Comparison of ENCODE assay signal across 17 cellular contexts in the genomic region with DNA sequence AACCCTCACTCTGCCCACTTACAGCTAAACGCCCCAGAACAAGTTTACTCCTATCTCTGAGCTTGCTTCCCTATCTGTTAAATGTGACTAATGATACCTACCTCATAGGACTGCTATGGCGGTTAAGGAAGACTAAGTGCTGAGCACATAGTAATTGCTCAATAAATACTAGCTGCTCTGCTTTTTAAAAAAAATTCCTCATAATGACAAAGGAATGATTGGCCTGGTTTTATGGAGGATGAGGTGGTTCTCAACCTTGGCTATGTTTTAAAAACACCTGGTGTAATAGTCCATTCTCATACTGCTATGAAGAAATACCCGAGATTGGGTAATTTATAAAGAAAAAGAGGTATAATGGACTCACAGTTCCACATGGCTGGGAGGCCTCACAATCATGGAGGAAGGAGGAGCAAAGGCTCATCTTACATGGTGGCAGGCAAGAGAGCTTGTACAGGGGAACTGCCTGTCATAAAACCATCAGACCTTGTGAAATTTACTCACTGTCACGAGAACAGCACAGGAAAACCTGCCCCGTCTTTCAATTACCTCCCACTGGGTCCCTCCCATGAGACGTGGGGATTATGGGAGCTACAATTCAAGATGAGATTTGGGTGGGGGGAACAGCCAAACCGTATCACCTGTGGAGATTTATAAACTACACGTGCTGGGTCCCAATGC.
A peak's percentile ranks its signal among the peaks of the same experiment; 100 is the strongest.
DNase-seq lines count a peak whose midpoint lies in the region; ATAC-seq and TF ChIP-seq lines count a peak whose summit lies in the region.
"Had no signal": no experiment of that assay in that cellular context is flagged by ENCODE, and none has a peak within 500 bp of the region (broad histone marks: within the 10 kb centered on the region; RNA-seq: fewer than 3 reads in every experiment).

No MANE protein-coding gene starts in this region.

- no peak overlapping the region for H3K14ac ChIP-seq in trophoblast cell (ENCODE audit: low read length)

- H2BK12ac ChIP-seq in trophoblast cell (ENCODE audit: low read length), result no peak overlapping the region

- POLR2A ChIA-PET in naive thymus-derived CD8-positive, alpha-beta T cell (lab: Charles Lee), result no interaction called here

- no peak overlapping the region for H3K23ac ChIP-seq in trophoblast cell (ENCODE audit: low read length)

- no peaks in the 10 kb centered on the region for H4K20me1 ChIP-seq in GM23338 (replicated peaks; ENCODE audit: insufficient read depth)

- H3K79me2 ChIP-seq in GM23338 (replicated peaks; ENCODE audit: insufficient read depth), result no peaks in the 10 kb centered on the region
- H3K79me2 ChIP-seq in trophoblast cell (ENCODE audit: control insufficient read depth, insufficient read depth, low read length, poor library complexity), result no peaks in the 10 kb centered on the region

- H3K9me3 ChIP-seq in trophoblast cell (ENCODE audit: insufficient read depth, low read depth, low read length), result no peaks in the 10 kb centered on the region
- no peaks in the 10 kb centered on the region for H3K9me3 ChIP-seq in T-helper 17 cell (ENCODE audit: control insufficient read depth, low read length, poor library complexity, severe bottlenecking)
- H3K9me3 ChIP-seq: HAP-1, Peyer's patch had no signal

- H2BK120ac ChIP-seq in trophoblast cell (ENCODE audit: insufficient read depth, low read length, poor library complexity), result no peak overlapping the region

- DNase-seq in GM23338 (ENCODE audit: low spot score) (no peak), NCI-H226 (peak; percentile 36), foreskin keratinocyte (peak; percentile 30 to 32), trophoblast cell (peak; percentile 33 to 80), T-helper 17 cell (no peak)
- DNase-seq in activated naive CD4-positive, alpha-beta T cell (lab: John Stamatoyannopoulos, UW), result no peak
- DNase-seq in naive thymus-derived CD8-positive, alpha-beta T cell, result no peak
- DNase-seq: CD8-positive, alpha-beta memory T cell; NCI-H1048; NCI-H146; NCI-H2107; NCI-H446; Peyer's patch; SHP77 treated with DMSO at 0.1 percent for 48 hours had no signal

- WGBS in trophoblast cell (ENCODE audit: extremely low coverage, insufficient coverage, insufficient read length), result no CpG with 5 or more reads among the region's 8 CpGs

- H3K79me1 ChIP-seq in trophoblast cell (ENCODE audit: low read length), result no peaks in the 10 kb centered on the region

- no peak overlapping the region for H3K27ac ChIP-seq in GM23338 (ENCODE audit: low read depth)
- no peak overlapping the region for H3K27ac ChIP-seq in foreskin keratinocyte
- H3K27ac ChIP-seq in trophoblast cell (ENCODE audit: low read depth, low read length), result no peak overlapping the region
- H3K27ac ChIP-seq: BLaER1, Peyer's patch had no signal

- H3K18ac ChIP-seq in trophoblast cell (ENCODE audit: low read length), result no peak overlapping the region

- no peak overlapping the region for H2AK5ac ChIP-seq in trophoblast cell (ENCODE audit: low read length)

- H2AFZ ChIP-seq in GM23338 (peak overlapping the region; percentile 63; the same call in 1 of the 2 replicates), trophoblast cell (ENCODE audit: insufficient read depth, low read length, poor library complexity) (no peak overlapping the region)

- H3K4me1 ChIP-seq in GM23338 (ENCODE audit: insufficient read depth) (peaks cover 40% of the 10 kb centered on the region), foreskin keratinocyte (no peaks in the 10 kb centered on the region), trophoblast cell (ENCODE audit: control insufficient read depth in 1 of 2, insufficient read depth in 2 of 2, low read length in 2 of 2) (peaks cover 17 to 19% of the 10 kb centered on the region in 2 experiments)
- H3K4me1 ChIP-seq: BLaER1, HAP-1, Peyer's patch had no signal

- no peaks in the 10 kb centered on the region for H3K9me3 Mint-ChIP-seq in GM23338
- no peaks in the 10 kb centered on the region for H3K9me3 Mint-ChIP-seq in naive thymus-derived CD8-positive, alpha-beta T cell

- no peak overlapping the region for H4K91ac ChIP-seq in trophoblast cell (ENCODE audit: low read depth, low read length)

- TF ChIP-seq CTCF in GM23338 (conservative IDR thresholded peaks at IDR 0.05; ENCODE audit: low read depth in 2 of 2) (no peak), foreskin keratinocyte (conservative IDR thresholded peaks at IDR 0.05) (no peak)

- H3K27me3 Mint-ChIP-seq in GM23338 (ENCODE audit: insufficient read depth, low read depth, poor library complexity), result peaks cover 9% of the 10 kb centered on the region
- H3K27me3 Mint-ChIP-seq in T-helper 17 cell, result peaks cover 38% of the 10 kb centered on the region
- peaks cover 14 to 54% (median 31%) of the 10 kb centered on the region in 5 donors for H3K27me3 Mint-ChIP-seq in naive thymus-derived CD8-positive, alpha-beta T cell

- no peaks in the 10 kb centered on the region for H3K27me3 ChIP-seq in GM23338 (ENCODE audit: insufficient read depth)
- H3K27me3 ChIP-seq in foreskin keratinocyte, result peaks cover 36% of the 10 kb centered on the region
- H3K27me3 ChIP-seq in trophoblast cell (ENCODE audit: insufficient read depth, low read length), result no peaks in the 10 kb centered on the region
- H3K27me3 ChIP-seq: Peyer's patch had no signal

- H3F3A ChIP-seq in GM23338 (replicated peaks; ENCODE audit: low read depth), result peaks cover 4% of the 10 kb centered on the region; the same call in 1 of the 2 replicates

- no peak overlapping the region for H3K4ac ChIP-seq in trophoblast cell (ENCODE audit: low read depth, low read length)

- H3K4me3 ChIP-seq in GM23338, result no peak overlapping the region
- no peak overlapping the region for H3K4me3 ChIP-seq in trophoblast cell (ENCODE audit: low read depth, low read length)
- H3K4me3 ChIP-seq: BLaER1, HAP-1, Peyer's patch had no signal

- peaks cover 3% of the 10 kb centered on the region; the same call in 1 of the 2 replicates for H3K9me2 ChIP-seq in GM23338 (ENCODE audit: insufficient read depth)

- peaks cover 49% of the 10 kb centered on the region for H3K4me1 Mint-ChIP-seq in GM23338
- peaks cover 2% of the 10 kb centered on the region for H3K4me1 Mint-ChIP-seq in T-helper 17 cell
- peaks cover 0 to 3% (median 0%) of the 10 kb centered on the region in 4 donors for H3K4me1 Mint-ChIP-seq in naive thymus-derived CD8-positive, alpha-beta T cell
- H3K4me1 Mint-ChIP-seq: CD8-positive, alpha-beta memory T cell; IgD-negative memory B cell had no signal

- H3K27ac Mint-ChIP-seq in GM23338 (0 out of 2 replicates have a peak overlapping the region, but pooled peaks have one; percentile 69), T-helper 17 cell (no peak overlapping the region)
- no peak overlapping the region for H3K27ac Mint-ChIP-seq in naive thymus-derived CD8-positive, alpha-beta T cell
- H3K27ac Mint-ChIP-seq: CD8-positive, alpha-beta memory T cell; IgD-negative memory B cell had no signal

- peak overlapping the region; percentile 85 for H3K4me2 ChIP-seq in GM23338
- no peak overlapping the region for H3K4me2 ChIP-seq in trophoblast cell (ENCODE audit: low read length)
- H3K4me2 ChIP-seq: BLaER1 had no signal

- no peak for ATAC-seq in GM23338
- no peak for ATAC-seq in foreskin keratinocyte
- no peak for ATAC-seq in T-helper 17 cell
- no peak for ATAC-seq in naive thymus-derived CD8-positive, alpha-beta T cell

- H3K9ac ChIP-seq in trophoblast cell (ENCODE audit: low read length), result no peak overlapping the region
- H3K9ac ChIP-seq: BLaER1 had no signal

- H3K4me3 Mint-ChIP-seq in GM23338 (peak overlapping the region; percentile 40; the same call in 2 of the 3 replicates), T-helper 17 cell (no peak overlapping the region)
- H3K4me3 Mint-ChIP-seq in naive thymus-derived CD8-positive, alpha-beta T cell, result no peak overlapping the region
- H3K4me3 Mint-ChIP-seq: IgD-negative memory B cell had no signal

- H3K36me3 Mint-ChIP-seq in GM23338 (ENCODE audit: low read depth) (no peaks in the 10 kb centered on the region), T-helper 17 cell (ENCODE audit: low read depth) (no peaks in the 10 kb centered on the region)
- no peaks in the 10 kb centered on the region for H3K36me3 Mint-ChIP-seq in naive thymus-derived CD8-positive, alpha-beta T cell
- H3K36me3 Mint-ChIP-seq: CD8-positive, alpha-beta memory T cell; IgD-negative memory B cell had no signal

- no peaks in the 10 kb centered on the region for H3K36me3 ChIP-seq in GM23338 (ENCODE audit: insufficient read depth)
- no peaks in the 10 kb centered on the region for H3K36me3 ChIP-seq in trophoblast cell (ENCODE audit: control insufficient read depth in 1 of 2, insufficient read depth in 2 of 2, low read length in 2 of 2)
- H3K36me3 ChIP-seq: BLaER1, HAP-1, Peyer's patch had no signal

- H4K8ac ChIP-seq in trophoblast cell (ENCODE audit: low read depth, low read length), result no peak overlapping the region

- H2BK5ac ChIP-seq in trophoblast cell (ENCODE audit: low read depth, low read length, poor library complexity), result no peak overlapping the region

- H4K12ac ChIP-seq in trophoblast cell (ENCODE audit: low read depth, low read length), result no peak overlapping the region

TF ChIP-seq in GM23338, 12 proteins besides CTCF, POLR2A, EP300 and RAD21 (continues in another document):
- no peak for TF ChIP-seq JUNB (IDR thresholded peaks at IDR 0.05; ENCODE audit: unreplicated experiment)
- TF ChIP-seq, protein P1, sequence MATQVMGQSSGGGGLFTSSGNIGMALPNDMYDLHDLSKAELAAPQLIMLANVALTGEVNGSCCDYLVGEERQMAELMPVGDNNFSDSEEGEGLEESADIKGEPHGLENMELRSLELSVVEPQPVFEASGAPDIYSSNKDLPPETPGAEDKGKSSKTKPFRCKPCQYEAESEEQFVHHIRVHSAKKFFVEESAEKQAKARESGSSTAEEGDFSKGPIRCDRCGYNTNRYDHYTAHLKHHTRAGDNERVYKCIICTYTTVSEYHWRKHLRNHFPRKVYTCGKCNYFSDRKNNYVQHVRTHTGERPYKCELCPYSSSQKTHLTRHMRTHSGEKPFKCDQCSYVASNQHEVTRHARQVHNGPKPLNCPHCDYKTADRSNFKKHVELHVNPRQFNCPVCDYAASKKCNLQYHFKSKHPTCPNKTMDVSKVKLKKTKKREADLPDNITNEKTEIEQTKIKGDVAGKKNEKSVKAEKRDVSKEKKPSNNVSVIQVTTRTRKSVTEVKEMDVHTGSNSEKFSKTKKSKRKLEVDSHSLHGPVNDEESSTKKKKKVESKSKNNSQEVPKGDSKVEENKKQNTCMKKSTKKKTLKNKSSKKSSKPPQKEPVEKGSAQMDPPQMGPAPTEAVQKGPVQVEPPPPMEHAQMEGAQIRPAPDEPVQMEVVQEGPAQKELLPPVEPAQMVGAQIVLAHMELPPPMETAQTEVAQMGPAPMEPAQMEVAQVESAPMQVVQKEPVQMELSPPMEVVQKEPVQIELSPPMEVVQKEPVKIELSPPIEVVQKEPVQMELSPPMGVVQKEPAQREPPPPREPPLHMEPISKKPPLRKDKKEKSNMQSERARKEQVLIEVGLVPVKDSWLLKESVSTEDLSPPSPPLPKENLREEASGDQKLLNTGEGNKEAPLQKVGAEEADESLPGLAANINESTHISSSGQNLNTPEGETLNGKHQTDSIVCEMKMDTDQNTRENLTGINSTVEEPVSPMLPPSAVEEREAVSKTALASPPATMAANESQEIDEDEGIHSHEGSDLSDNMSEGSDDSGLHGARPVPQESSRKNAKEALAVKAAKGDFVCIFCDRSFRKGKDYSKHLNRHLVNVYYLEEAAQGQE (IDR thresholded peaks at IDR 0.05; ENCODE audit: unreplicated experiment), result no peak
- TF ChIP-seq EZH2phosphoT487 (IDR thresholded peaks at IDR 0.05; ENCODE audit: unreplicated experiment), result no peak
- no peak for TF ChIP-seq NANOG (IDR thresholded peaks at IDR 0.05; ENCODE audit: borderline replicate concordance)

Comparison
In these comparisons a context has a peak if more than half of its experiments do, and no peak if none do; other contexts are left out.
1. DNase-seq: peak in NCI-H226 (single experiment), foreskin keratinocyte (2 of 2) and trophoblast cell (2 of 2); none in GM23338 (single experiment), activated naive CD4-positive, alpha-beta T cell (0 of 4), T-helper 17 cell (0 of 3) and naive thymus-derived CD8-positive, alpha-beta T cell (0 of 10).